8 cellular contexts compared by ENCODE assay signal in the genomic region with DNA sequence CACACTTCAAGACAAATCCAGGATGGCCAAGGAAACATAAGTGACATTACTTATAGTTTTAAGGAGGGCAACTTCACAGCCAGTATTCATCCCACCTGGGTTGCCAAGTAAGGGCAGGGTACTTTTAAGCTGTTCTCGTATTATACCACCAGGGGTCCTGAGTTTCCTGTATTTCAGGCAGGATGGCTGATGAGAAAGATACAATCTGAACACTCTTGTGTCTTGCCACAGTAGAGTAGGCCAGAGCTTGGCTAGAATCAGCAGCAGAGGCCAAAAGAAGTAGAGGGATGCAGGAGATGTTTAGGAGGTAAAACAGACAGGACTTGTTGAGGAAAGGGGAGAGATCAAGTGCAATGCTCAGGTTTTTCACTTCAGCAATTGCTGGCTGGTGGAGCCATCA. TPM values are rescaled to one million over a fixed set of nuclear protein-coding genes. Genes with fewer than 3 reads are reported as not detected.
DNase-seq lines count a peak whose midpoint lies in the region; ATAC-seq and TF ChIP-seq lines count a peak whose summit lies in the region.
"Not testable (repeated sequence)": the region's sequence is repeated elsewhere in the genome, so short reads cannot be mapped to it uniquely, and the experiment has no call there.

No MANE protein-coding gene starts in this region.

- H3K27me3 ChIP-seq in CD4-positive, CD25-positive, alpha-beta regulatory T cell (ENCODE audit: control insufficient read depth, insufficient read depth, low read length), result not testable (repeated sequence)

- H3K4me1 Mint-ChIP-seq in CD4-positive, CD25-positive, alpha-beta regulatory T cell; central memory CD8-positive, alpha-beta T cell: not testable (repeated sequence)
- H3K4me1 Mint-ChIP-seq in IgD-negative memory B cell, result peaks cover 6 to 12% (median 6%) of the 10 kb centered on the region in 3 donors

- not testable (repeated sequence) for H3K4me3 ChIP-seq in CD4-positive, CD25-positive, alpha-beta regulatory T cell (ENCODE audit: low read depth, low read length); retinal pigment epithelial cell (ENCODE audit: low read length)

- ATAC-seq in CD4-positive, CD25-positive, alpha-beta regulatory T cell (ENCODE audit: low read depth in 2 of 2), result peak; percentile 68
- ATAC-seq in GM18909 (IDR thresholded peaks at IDR 0.05; ENCODE audit: poor library complexity, unreplicated experiment), result peak; percentile 49
- peak; percentile 62 for ATAC-seq in activated CD4-positive, CD25-positive, alpha-beta regulatory T cell treated with anti-CD3 and anti-CD28 coated beads, Interleukin-2, amount 50 U/mL, for 24 hours
- not testable (repeated sequence) for ATAC-seq in central memory CD8-positive, alpha-beta T cell (replicated peaks; ENCODE audit: extremely low read depth, poor library complexity, severe bottlenecking)

- H3K36me3 Mint-ChIP-seq in CD4-positive, CD25-positive, alpha-beta regulatory T cell; IgD-negative memory B cell; central memory CD8-positive, alpha-beta T cell (ENCODE audit: insufficient read depth): not testable (repeated sequence)

- not testable (repeated sequence) for H3K9me3 ChIP-seq in CD4-positive, CD25-positive, alpha-beta regulatory T cell (ENCODE audit: control insufficient read depth in 2 of 2, low read length in 2 of 2)

- H3K4me1 ChIP-seq in CD4-positive, CD25-positive, alpha-beta regulatory T cell (ENCODE audit: control insufficient read depth, insufficient read depth, low read length, poor library complexity, severe bottlenecking), result not testable (repeated sequence)

- DNase-seq in CD4-positive, CD25-positive, alpha-beta regulatory T cell, result peak in 2 of 3 donors; percentile 59 to 74
- DNase-seq in NCI-H82 (lab: John Stamatoyannopoulos, UW) (peak; percentile 66), iPS-NIHi7 (ENCODE audit: extremely low spot score) (peak; percentile 7), retinal pigment epithelial cell (ENCODE audit: low read depth) (peak; percentile 7)
- peak in 1 of 2 donors; percentile 40 for DNase-seq in central memory CD8-positive, alpha-beta T cell (ENCODE audit: low spot score in 2 of 2)

- peak overlapping the region in 3 of 4 donors; percentile 47 to 66 (median 54) for H3K4me3 Mint-ChIP-seq in CD4-positive, CD25-positive, alpha-beta regulatory T cell
- peak overlapping the region in 1 of 4 donors; percentile 65 for H3K4me3 Mint-ChIP-seq in IgD-negative memory B cell
- not testable (repeated sequence) for H3K4me3 Mint-ChIP-seq in central memory CD8-positive, alpha-beta T cell

- peak overlapping the region in 1 of 3 donors; percentile 18 for H3K27ac Mint-ChIP-seq in CD4-positive, CD25-positive, alpha-beta regulatory T cell
- H3K27ac Mint-ChIP-seq in IgD-negative memory B cell, result peak overlapping the region; percentile 12 to 70 (median 33)
- H3K27ac Mint-ChIP-seq in central memory CD8-positive, alpha-beta T cell (ENCODE audit: low read depth), result peak overlapping the region; percentile 22

- not testable (repeated sequence) for H3K9me3 Mint-ChIP-seq in CD4-positive, CD25-positive, alpha-beta regulatory T cell; IgD-negative memory B cell; central memory CD8-positive, alpha-beta T cell

- not testable (repeated sequence) for H3K36me3 ChIP-seq in CD4-positive, CD25-positive, alpha-beta regulatory T cell (ENCODE audit: control insufficient read depth, insufficient read depth, low read length)

- TF ChIP-seq CTCF in retinal pigment epithelial cell (conservative IDR thresholded peaks at IDR 0.05; ENCODE audit: low read depth, low read length), result peak; percentile 43

- H3K27ac ChIP-seq in CD4-positive, CD25-positive, alpha-beta regulatory T cell (ENCODE audit: insufficient read depth, low read length, poor library complexity, severe bottlenecking), result not testable (repeated sequence)

- H3K27me3 Mint-ChIP-seq in CD4-positive, CD25-positive, alpha-beta regulatory T cell; IgD-negative memory B cell; central memory CD8-positive, alpha-beta T cell: not testable (repeated sequence)

RNA-seq across cellular contexts. Expression of a gene that starts 3.1 kb away (rescaled TPM):
- total RNA-seq in CD4-positive, CD25-positive, alpha-beta regulatory T cell, result 21.1 TPM
- 1 to 10 TPM; 6.1 to 8.4 (median 7.4) TPM for polyA plus RNA-seq in CD4-positive, CD25-positive, alpha-beta regulatory T cell
- 13.7 TPM for polyA plus RNA-seq in IgD-negative memory B cell
